Comparison of ENCODE assay signal across 16 cellular contexts in genomic region chr3:13217736-13218540, GRCh38.
DNase-seq lines count a peak whose midpoint lies in the region; ATAC-seq, FAIRE-seq and TF ChIP-seq lines count a peak whose summit lies in the region.
"Had no signal": no experiment of that assay in that cellular context is flagged by ENCODE, and none has a peak within 500 bp of the region (broad histone marks: within the 10 kb centered on the region; RNA-seq: fewer than 3 reads in every experiment).

No MANE protein-coding gene starts in this region.

- TF ChIP-seq CTCF in foreskin fibroblast (IDR thresholded peaks at IDR 0.05; ENCODE audit: low read depth, low read length): no peak
- TF ChIP-seq CTCF in lower leg skin (IDR thresholded peaks at IDR 0.05): no peak

- TF ChIP-seq POLR2A in lower leg skin (IDR thresholded peaks at IDR 0.05): no peak

- intact Hi-C loops in lower leg skin (cut with DNase I; ENCODE audit: low total_unique reads): no loop called here

- no peaks in the 10 kb centered on the region for H3K27me3 Mint-ChIP-seq in stimulated activated naive CD8-positive, alpha-beta T cell treated with anti-CD3 and anti-CD28 coated beads, Interleukin-15, amount 100 ng/mL, for 72 hours

- DNase-seq in 8988T: peak; percentile 82
- DNase-seq in EL: peak; percentile 64
- peak; percentile 84 for DNase-seq in RCC 7860 (ENCODE audit: low spot score)
- peak; percentile 5 for DNase-seq in foreskin fibroblast
- no peak for DNase-seq in lower leg skin (ENCODE audit: low spot score in 2 of 2)
- no peak for DNase-seq in G401 (ENCODE audit: low spot score)
- DNase-seq in stimulated activated naive CD8-positive, alpha-beta T cell treated with anti-CD3 and anti-CD28 coated beads, Interleukin-15, amount 100 ng/mL, for 72 hours: no peak
- no peak for DNase-seq in DMS114 treated with DMSO at 0.1 percent for 48 hours (lab: John Stamatoyannopoulos, UW; ENCODE audit: unreplicated experiment)
- DNase-seq: activated CD4-positive, CD25-positive, alpha-beta regulatory T cell treated with anti-CD3 and anti-CD28 coated beads, Interleukin-2, amount 50 U/mL, for 72 hours; HCEC 1CT; NCI-H446 treated with DMSO at 0.1 percent for 48 hours; stimulated activated CD4-positive, alpha-beta T cell treated with anti-CD3 and anti-CD28 coated beads, Interleukin-12 subunit alpha, Interleukin-12 subunit beta, amount 100 ng/mL, for 4 hours had no signal

- H3K9me3 Mint-ChIP-seq in stimulated activated naive CD8-positive, alpha-beta T cell treated with anti-CD3 and anti-CD28 coated beads, Interleukin-15, amount 100 ng/mL, for 72 hours: no peaks in the 10 kb centered on the region
- H3K9me3 Mint-ChIP-seq: nephron had no signal

- no peak for ATAC-seq in stimulated activated naive CD8-positive, alpha-beta T cell treated with anti-CD3 and anti-CD28 coated beads, Interleukin-15, amount 100 ng/mL, for 72 hours

- H3K4me3 ChIP-seq in foreskin fibroblast (ENCODE audit: low read depth in 1 of 2, low read length in 2 of 2) (no peak overlapping the region), lower leg skin (ENCODE audit: low read depth, poor library complexity, severe bottlenecking) (no peak overlapping the region)
- H3K4me3 ChIP-seq: BLaER1 treated with 17β-estradiol and CSF1 and Interleukin-3, amounts not matched to agents 10 nM and 100 nM had no signal

- in situ Hi-C loops in G401 (cut with HindIII; ENCODE audit: low sequenced_read_pairs): no loop called here

- no peak overlapping the region for H3K4me3 Mint-ChIP-seq in stimulated activated naive CD8-positive, alpha-beta T cell treated with anti-CD3 and anti-CD28 coated beads, Interleukin-15, amount 100 ng/mL, for 72 hours
- H3K4me3 Mint-ChIP-seq: nephron had no signal

- H3K27ac Mint-ChIP-seq in stimulated activated naive CD8-positive, alpha-beta T cell treated with anti-CD3 and anti-CD28 coated beads, Interleukin-15, amount 100 ng/mL, for 72 hours: no peak overlapping the region

- peak; percentile 75 for FAIRE-seq in RCC 7860 (lab: Jason Lieb, UNC)
- FAIRE-seq: colon, islet of Langerhans had no signal

- no peaks in the 10 kb centered on the region for H3K4me1 Mint-ChIP-seq in stimulated activated naive CD8-positive, alpha-beta T cell treated with anti-CD3 and anti-CD28 coated beads, Interleukin-15, amount 100 ng/mL, for 72 hours
- H3K4me1 Mint-ChIP-seq: nephron had no signal

- 59 to 62% methylated on average over 8 to 9 of the region's 9 CpGs for WGBS in lower leg skin, 2 donors

Comparison
In these comparisons a context has a peak if more than half of its experiments do, and no peak if none do; other contexts are left out.
1. DNase-seq: peak in 8988T (single experiment), EL (single experiment), RCC 7860 (single experiment) and foreskin fibroblast (2 of 2); none in lower leg skin (0 of 2), G401 (single experiment), stimulated activated naive CD8-positive, alpha-beta T cell treated with anti-CD3 and anti-CD28 coated beads, Interleukin-15, amount 100 ng/mL, for 72 hours (0 of 2) and DMS114 treated with DMSO at 0.1 percent for 48 hours (single experiment).